ENCODE assay signal across 8 cellular contexts in genomic region chr4:70687821-70688794, GRCh38. TPM values are rescaled to one million over a fixed set of nuclear protein-coding genes. Genes with fewer than 3 reads are reported as not detected.
A peak's percentile ranks its signal among the peaks of the same experiment; 100 is the strongest.
DNase-seq lines count a peak whose midpoint lies in the region; ATAC-seq and TF ChIP-seq lines count a peak whose summit lies in the region.

A gene with protein sequence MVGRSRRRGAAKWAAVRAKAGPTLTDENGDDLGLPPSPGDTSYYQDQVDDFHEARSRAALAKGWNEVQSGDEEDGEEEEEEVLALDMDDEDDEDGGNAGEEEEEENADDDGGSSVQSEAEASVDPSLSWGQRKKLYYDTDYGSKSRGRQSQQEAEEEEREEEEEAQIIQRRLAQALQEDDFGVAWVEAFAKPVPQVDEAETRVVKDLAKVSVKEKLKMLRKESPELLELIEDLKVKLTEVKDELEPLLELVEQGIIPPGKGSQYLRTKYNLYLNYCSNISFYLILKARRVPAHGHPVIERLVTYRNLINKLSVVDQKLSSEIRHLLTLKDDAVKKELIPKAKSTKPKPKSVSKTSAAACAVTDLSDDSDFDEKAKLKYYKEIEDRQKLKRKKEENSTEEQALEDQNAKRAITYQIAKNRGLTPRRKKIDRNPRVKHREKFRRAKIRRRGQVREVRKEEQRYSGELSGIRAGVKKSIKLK (plus strand): TSS chr4:70688532. CDS start chr4:70688678, 146 bp downstream.

- H3K36me3 ChIP-seq in KMS-11 (ENCODE audit: insufficient read depth), result peaks cover 4% of the 10 kb centered on the region; the same call in 1 of the 2 replicates
- no peaks in the 10 kb centered on the region for H3K36me3 ChIP-seq in Peyer's patch
- peaks cover 0 to 14% (median 5%) of the 10 kb centered on the region in 4 donors for H3K36me3 ChIP-seq in esophagus muscularis mucosa

- H2AFZ ChIP-seq in KMS-11 (ENCODE audit: low read depth), result peak within 1 kb of the TSS; percentile 62

- H3K9me3 ChIP-seq in Peyer's patch (no peaks in the 10 kb centered on the region), esophagus muscularis mucosa (no peaks in the 10 kb centered on the region)

- peak within 1 kb of the TSS; percentile 63 for H3K9ac ChIP-seq in KMS-11

- H3K4me3 ChIP-seq in KMS-11 (IDR thresholded peaks at IDR 0.05; ENCODE audit: insufficient read depth, low read depth, low read length), result peak within 1 kb of the TSS; percentile 94
- H3K4me3 ChIP-seq in Peyer's patch, result peak within 1 kb of the TSS; percentile 69 to 84 (median 80)
- peak within 1 kb of the TSS; percentile 79 to 94 (median 90) for H3K4me3 ChIP-seq in esophagus muscularis mucosa

- H3K27ac ChIP-seq in KMS-11, result peak within 1 kb of the TSS; percentile 79
- peak within 1 kb of the TSS; percentile 86 to 94 (median 90) for H3K27ac ChIP-seq in Peyer's patch
- peak within 1 kb of the TSS; percentile 91 to 97 (median 95) for H3K27ac ChIP-seq in esophagus muscularis mucosa (replicated peaks in 1 of 4)

- TF ChIP-seq EP300 in esophagus muscularis mucosa (IDR thresholded peaks at IDR 0.05), result no peak

- peak within 1 kb of the TSS; percentile 84 for H3K4me2 ChIP-seq in KMS-11

- peak within 1 kb of the TSS; percentile 100 for H3K27ac Mint-ChIP-seq in activated T-cell treated with anti-CD3 and anti-CD28 coated beads, Interleukin-2, amount 50 U/mL, for 72 hours
- peak within 1 kb of the TSS; percentile 99 for H3K27ac Mint-ChIP-seq in stimulated activated effector memory CD8-positive, alpha-beta T cell treated with anti-CD3 and anti-CD28 coated beads, Interleukin-12 subunit alpha, Interleukin-12 subunit beta, amount 100 ng/mL, for 72 hours

- peak within 1 kb of the TSS; percentile 97 to 99 for H3K4me3 Mint-ChIP-seq in activated T-cell treated with anti-CD3 and anti-CD28 coated beads, Interleukin-2, amount 50 U/mL, for 72 hours
- H3K4me3 Mint-ChIP-seq in stimulated activated effector memory CD8-positive, alpha-beta T cell treated with anti-CD3 and anti-CD28 coated beads, Interleukin-12 subunit alpha, Interleukin-12 subunit beta, amount 100 ng/mL, for 72 hours, result peak within 1 kb of the TSS; percentile 97

- no peaks in the 10 kb centered on the region for H3K9me3 Mint-ChIP-seq in activated T-cell treated with anti-CD3 and anti-CD28 coated beads, Interleukin-2, amount 50 U/mL, for 72 hours
- H3K9me3 Mint-ChIP-seq in stimulated activated effector memory CD8-positive, alpha-beta T cell treated with anti-CD3 and anti-CD28 coated beads, Interleukin-12 subunit alpha, Interleukin-12 subunit beta, amount 100 ng/mL, for 72 hours, result no peaks in the 10 kb centered on the region

- H3K4me1 ChIP-seq in KMS-11 (ENCODE audit: low read depth, poor library complexity, severe bottlenecking) (peaks cover 81% of the 10 kb centered on the region), Peyer's patch (peaks cover 0 to 33% (median 6%) of the 10 kb centered on the region in 4 donors), esophagus muscularis mucosa (peaks cover 30 to 46% (median 38%) of the 10 kb centered on the region in 4 donors)

- H3K79me2 ChIP-seq in KMS-11 (ENCODE audit: insufficient read depth, low read depth), result peaks cover 56% of the 10 kb centered on the region

- TF ChIP-seq CTCF in KMS-11 (conservative IDR thresholded peaks at IDR 0.05; ENCODE audit: low read depth, low read length) (peak; percentile 98), Peyer's patch (IDR thresholded peaks at IDR 0.05) (peak; percentile 74 to 99 (median 94)), esophagus muscularis mucosa (IDR thresholded peaks at IDR 0.05) (peak; percentile 88 to 95 (median 92))

- DNase-seq in DMS79 treated with DMSO at 0.1 percent for 48 hours (lab: John Stamatoyannopoulos, UW) (peak; percentile 92), Peyer's patch (peak; percentile 88 to 97 (median 96)), esophagus muscularis mucosa (ENCODE audit: extremely low spot score) (peak; percentile 98), myocyte (ENCODE audit: low read depth) (peak; percentile 100)
- DNase-seq in activated T-cell treated with anti-CD3 and anti-CD28 coated beads, Interleukin-2, amount 50 U/mL, for 72 hours, result peak; percentile 93
- peak; percentile 92 to 96 for DNase-seq in stimulated activated effector memory CD8-positive, alpha-beta T cell treated with anti-CD3 and anti-CD28 coated beads, Interleukin-12 subunit alpha, Interleukin-12 subunit beta, amount 100 ng/mL, for 72 hours (ENCODE audit: low spot score in 2 of 2)

- H3K27me3 ChIP-seq in KMS-11 (ENCODE audit: insufficient read depth, low read depth) (no peaks in the 10 kb centered on the region), Peyer's patch (no peaks in the 10 kb centered on the region), esophagus muscularis mucosa (no peaks in the 10 kb centered on the region)

- WGBS in esophagus muscularis mucosa, result 0% methylated on average over 52 of the region's 70 CpGs

- 0 out of 2 replicates have a peak, but pooled peaks cover 3% of the 10 kb centered on the region for H4K20me1 ChIP-seq in KMS-11 (ENCODE audit: insufficient read depth)

- peaks cover 43% of the 10 kb centered on the region for H3K4me1 Mint-ChIP-seq in activated T-cell treated with anti-CD3 and anti-CD28 coated beads, Interleukin-2, amount 50 U/mL, for 72 hours (ENCODE audit: low read depth)
- peaks cover 35% of the 10 kb centered on the region for H3K4me1 Mint-ChIP-seq in stimulated activated effector memory CD8-positive, alpha-beta T cell treated with anti-CD3 and anti-CD28 coated beads, Interleukin-12 subunit alpha, Interleukin-12 subunit beta, amount 100 ng/mL, for 72 hours

- H3K36me3 Mint-ChIP-seq in activated T-cell treated with anti-CD3 and anti-CD28 coated beads, Interleukin-2, amount 50 U/mL, for 72 hours (ENCODE audit: insufficient read depth in 2 of 2), result peaks cover 11 to 17% of the 10 kb centered on the region in 2 donors
- H3K36me3 Mint-ChIP-seq in stimulated activated effector memory CD8-positive, alpha-beta T cell treated with anti-CD3 and anti-CD28 coated beads, Interleukin-12 subunit alpha, Interleukin-12 subunit beta, amount 100 ng/mL, for 72 hours, result peaks cover 53% of the 10 kb centered on the region

- TF ChIP-seq POLR2A in Peyer's patch (IDR thresholded peaks at IDR 0.05), result peak; percentile 39 to 47
- TF ChIP-seq POLR2A in esophagus muscularis mucosa (IDR thresholded peaks at IDR 0.05; ENCODE audit: low read depth), result no peak

- ATAC-seq in GM21723 (IDR thresholded peaks at IDR 0.05; ENCODE audit: unreplicated experiment), result peak; percentile 92
- peak; percentile 92 for ATAC-seq in activated T-cell treated with anti-CD3 and anti-CD28 coated beads, Interleukin-2, amount 50 U/mL, for 72 hours (replicated peaks in 1 of 2)
- peak; percentile 95 for ATAC-seq in stimulated activated effector memory CD8-positive, alpha-beta T cell treated with anti-CD3 and anti-CD28 coated beads, Interleukin-12 subunit alpha, Interleukin-12 subunit beta, amount 100 ng/mL, for 72 hours

- intact Hi-C loops in esophagus muscularis mucosa (cut with DNase I), result loop anchor here (2.0 to 5.0 kb wide), 2 partner anchors 19 to 149 kb away; partner anchors contain the start of gene GRSF1

- no peaks in the 10 kb centered on the region for H3K27me3 Mint-ChIP-seq in activated T-cell treated with anti-CD3 and anti-CD28 coated beads, Interleukin-2, amount 50 U/mL, for 72 hours (ENCODE audit: low read depth)

RNA-seq across cellular contexts. Expression of the gene that starts here (rescaled TPM):
- 10 to 100 TPM; 13.3 to 37.1 (median 15.6) TPM for total RNA-seq in Peyer's patch
- total RNA-seq in activated T-cell treated with anti-CD3 and anti-CD28 coated beads, Interleukin-2, amount 50 U/mL, for 72 hours, result 10 to 100 TPM; 24.3 to 26.0 TPM
- 10 to 100 TPM; 19.9 to 31.3 (median 21.8) TPM for total RNA-seq in esophagus muscularis mucosa
- total RNA-seq in myocyte, result 23.7 and 25.7 TPM in 2 replicates
- polyA plus RNA-seq in myocyte (2012), result 23.7 TPM

Comparison
In these comparisons a context has a peak if more than half of its experiments do, and no peak if none do; other contexts are left out.
1. Peak in every context shown above with its lines: DNase-seq, ATAC-seq, H3K4me3 ChIP-seq and H3K27ac ChIP-seq.